In genomic region chr1:176220100-176220689, GRCh38 we compare ENCODE assay signal across 21 cellular contexts.
"Had no signal": no experiment of that assay in that cellular context is flagged by ENCODE, and none has a peak within 500 bp of the region (broad histone marks: within the 10 kb centered on the region; RNA-seq: fewer than 3 reads in every experiment).

No MANE protein-coding gene starts in this region.

- ATAC-seq: HepG2 had no signal

- DNase-seq: IMR-90, Kasumi-1, MV-4-11, NCI-H1048, NCI-H1105 treated with DMSO at 0.1 percent for 48 hours, NCI-H1417 treated with DMSO at 0.1 percent for 48 hours, NCI-H146, NCI-H1694 treated with DMSO at 0.1 percent for 48 hours, NCI-H1930, NCI-H2081, NCI-H2107, NCI-H2227 treated with DMSO at 0.1 percent for 48 hours, NCI-H524, NCI-H526 treated with DMSO at 0.1 percent for 48 hours, NCI-H774, SHP77, SK-N-SH, SW 1271 had no signal

- H3K9me3 ChIP-seq: SK-N-SH had no signal

- H3K9ac ChIP-seq: KMS-11, SK-N-SH had no signal

- H3K27ac ChIP-seq: KMS-11, RWPE1 had no signal

- H3K4me2 ChIP-seq: KMS-11, SK-N-SH had no signal
